ENCODE assay signal across 11 cellular contexts in genomic region chr11:14773755-14774154, GRCh38.
DNase-seq lines count a peak whose midpoint lies in the region; ATAC-seq and TF ChIP-seq lines count a peak whose summit lies in the region.
"Had no signal": no experiment of that assay in that cellular context is flagged by ENCODE, and none has a peak within 500 bp of the region (broad histone marks: within the 10 kb centered on the region; RNA-seq: fewer than 3 reads in every experiment).

No MANE protein-coding gene starts in this region.

- H3K9me3 ChIP-seq in A673 (ENCODE audit: low read depth, low read length, poor library complexity, severe bottlenecking) (no peaks in the 10 kb centered on the region), SK-N-SH (no peaks in the 10 kb centered on the region)
- H3K9me3 ChIP-seq: psoas muscle had no signal

- no peak overlapping the region for H2AFZ ChIP-seq in SK-N-SH (ENCODE audit: low read depth)
- H2AFZ ChIP-seq: PC-9 had no signal

- no peak overlapping the region for H3K27ac ChIP-seq in A673 (ENCODE audit: low read depth, low read length, poor library complexity, severe bottlenecking)
- no peak overlapping the region for H3K27ac ChIP-seq in SK-N-SH (ENCODE audit: low read depth in 2 of 2, low read length in 1 of 2)
- no peak overlapping the region for H3K27ac ChIP-seq in foreskin keratinocyte
- H3K27ac ChIP-seq: PC-9, psoas muscle had no signal

- H3F3A ChIP-seq in SK-N-SH (replicated peaks; ENCODE audit: insufficient read depth): no peaks in the 10 kb centered on the region

- TF ChIP-seq RAD21 in SK-N-SH (IDR thresholded peaks at IDR 0.05; ENCODE audit: low read length): no peak

- POLR2A ChIA-PET in A673 (lab: Charles Lee; ENCODE audit: low non-redundant PET): no interaction called here
- POLR2A ChIA-PET in SK-N-SH (lab: Yijun Ruan, JAX): no interaction called here

- no peak overlapping the region for H3K9ac ChIP-seq in SK-N-SH

- 65% methylated on average over 1 of the region's 1 CpG for WGBS in SK-N-SH (ENCODE audit: low lambda C conversion rate)

- no TSS peak for BruUV-seq in A673 (replicated peaks; lab: Mats Ljungman, UMichigan)

- CTCF ChIA-PET in A673 (lab: Charles Lee) (interaction anchor here (0.6 kb wide), 1 partner anchor 239 kb away, joined by 4 read pairs; no protein-coding TSS in a partner anchor), SK-N-SH (lab: Yijun Ruan, JAX) (interaction anchor here (1.0 to 2.2 kb wide), 2 partner anchors 9 to 16 kb away, joined by 3 to 6 read pairs; no protein-coding TSS in a partner anchor)

- H3K4me3 ChIP-seq in A673 (ENCODE audit: low read depth, low read length, poor library complexity, severe bottlenecking) (no peak overlapping the region), GM12864 (ENCODE audit: low read depth, low read length) (no peak overlapping the region), SK-N-SH (ENCODE audit: low read depth in 2 of 2, low read length in 1 of 2) (no peak overlapping the region)
- H3K4me3 ChIP-seq: PC-9, psoas muscle had no signal

- H3K27me3 ChIP-seq in A673 (replicated peaks; ENCODE audit: insufficient read depth, low read depth, low read length, poor library complexity): no peaks in the 10 kb centered on the region
- H3K27me3 ChIP-seq in SK-N-SH (ENCODE audit: insufficient read depth): no peaks in the 10 kb centered on the region
- H3K27me3 ChIP-seq in foreskin keratinocyte: peaks cover 6% of the 10 kb centered on the region

- H3K36me3 ChIP-seq in A673 (ENCODE audit: insufficient read depth, low read length, poor library complexity, severe bottlenecking) (no peaks in the 10 kb centered on the region), SK-N-SH (replicated peaks in 1 of 2; ENCODE audit: control insufficient read depth in 1 of 2, insufficient read depth in 2 of 2, low read length in 1 of 2) (no peaks in the 10 kb centered on the region)

- peak; percentile 26 for ATAC-seq in foreskin keratinocyte
- no peak for ATAC-seq in GM18868 (IDR thresholded peaks at IDR 0.05; ENCODE audit: unreplicated experiment)
- ATAC-seq in HG02852 (IDR thresholded peaks at IDR 0.05; ENCODE audit: unreplicated experiment): no peak
- ATAC-seq: psoas muscle had no signal

- no peak for TF ChIP-seq EP300 in SK-N-SH (IDR thresholded peaks at IDR 0.05; ENCODE audit: borderline replicate concordance in 1 of 2, low read depth in 1 of 2, low read length in 1 of 2)

- TF ChIP-seq CTCF in A673 (conservative IDR thresholded peaks at IDR 0.05; ENCODE audit: low read depth, low read length) (peak; percentile 52), GM12864 (IDR thresholded peaks at IDR 0.05; ENCODE audit: low read depth, low read length, missing control alignments) (peak; percentile 8), SK-N-SH (IDR thresholded peaks at IDR 0.05) (peak; percentile 31; the same call in 1 of the 2 replicates), foreskin keratinocyte (conservative IDR thresholded peaks at IDR 0.05) (peak; percentile 36)

- no peaks in the 10 kb centered on the region for H4K20me1 ChIP-seq in SK-N-SH (ENCODE audit: insufficient read depth)

- no peaks in the 10 kb centered on the region for H3K9me2 ChIP-seq in SK-N-SH

- H3K4me2 ChIP-seq in SK-N-SH: no peak overlapping the region
- H3K4me2 ChIP-seq: PC-9 had no signal

- no peaks in the 10 kb centered on the region for H3K79me2 ChIP-seq in SK-N-SH (ENCODE audit: insufficient read depth)

- intact Hi-C loops in A673 (cut with micrococcal nuclease; ENCODE audit: unreplicated experiment): loop anchor here (10.0 kb wide), 1 partner anchor 129 kb away; the partner anchor contains the start of gene PDE3B

- no peaks in the 10 kb centered on the region for H3K4me1 ChIP-seq in A673 (ENCODE audit: insufficient read depth, low read length, poor library complexity, severe bottlenecking)
- peaks cover 0 to 3% of the 10 kb centered on the region in 2 experiments; a peak in 1 of 4 replicates for H3K4me1 ChIP-seq in SK-N-SH (ENCODE audit: control insufficient read depth in 1 of 2, insufficient read depth in 2 of 2, low read depth in 1 of 2, low read length in 1 of 2)
- no peaks in the 10 kb centered on the region for H3K4me1 ChIP-seq in foreskin keratinocyte
- H3K4me1 ChIP-seq: psoas muscle had no signal

- DNase-seq in A673 (ENCODE audit: low spot score): peak; percentile 58
- DNase-seq in GM12864 (ENCODE audit: low read depth): no peak
- DNase-seq in SK-N-SH: no peak
- no peak for DNase-seq in foreskin keratinocyte
- no peak for DNase-seq in NCI-H524 treated with DMSO at 0.1 percent for 48 hours (lab: John Stamatoyannopoulos, UW)
- DNase-seq in NCI-H187 treated with DMSO at 0.1 percent for 48 hours (lab: John Stamatoyannopoulos, UW): no peak
- DNase-seq: activated CD4-positive, alpha-beta T cell treated with anti-CD3 and anti-CD28 coated beads, Interleukin-2, amount 10 ng/mL, durations not matched to agents 7 days and 5 days; PC-9; psoas muscle had no signal

TF ChIP-seq in SK-N-SH, 30 proteins besides CTCF, POLR2A, EP300 and RAD21:
- TF ChIP-seq EZH2phosphoT487 (IDR thresholded peaks at IDR 0.05; ENCODE audit: borderline replicate concordance, low read depth) (no peak), TEAD4 (IDR thresholded peaks at IDR 0.05; ENCODE audit: borderline replicate concordance, insufficient read depth) (no peak), MXI1 (IDR thresholded peaks at IDR 0.05; ENCODE audit: low read depth, low read length) (no peak), TAF1 (IDR thresholded peaks at IDR 0.05; ENCODE audit: borderline replicate concordance, low read depth, low read length) (no peak), RCOR1 (IDR thresholded peaks at IDR 0.05; ENCODE audit: low read length) (no peak), SIN3A (IDR thresholded peaks at IDR 0.05; ENCODE audit: borderline replicate concordance, low read depth, low read length) (no peak), SMC3 (IDR thresholded peaks at IDR 0.05; ENCODE audit: low read depth, low read length) (no peak), RFX5 (IDR thresholded peaks at IDR 0.05; ENCODE audit: low read length) (no peak), CHD2 (IDR thresholded peaks at IDR 0.05; ENCODE audit: low read length, partially characterized antibody) (no peak), TCF12 (IDR thresholded peaks at IDR 0.05) (no peak), RXRA (IDR thresholded peaks at IDR 0.05; ENCODE audit: borderline replicate concordance, low read depth) (no peak), FOXM1 (IDR thresholded peaks at IDR 0.05; ENCODE audit: low read depth) (no peak), JUND (IDR thresholded peaks at IDR 0.05) (no peak), MEF2A (IDR thresholded peaks at IDR 0.05; ENCODE audit: borderline replicate concordance, low read depth) (no peak)
- TF ChIP-seq, protein P1, sequence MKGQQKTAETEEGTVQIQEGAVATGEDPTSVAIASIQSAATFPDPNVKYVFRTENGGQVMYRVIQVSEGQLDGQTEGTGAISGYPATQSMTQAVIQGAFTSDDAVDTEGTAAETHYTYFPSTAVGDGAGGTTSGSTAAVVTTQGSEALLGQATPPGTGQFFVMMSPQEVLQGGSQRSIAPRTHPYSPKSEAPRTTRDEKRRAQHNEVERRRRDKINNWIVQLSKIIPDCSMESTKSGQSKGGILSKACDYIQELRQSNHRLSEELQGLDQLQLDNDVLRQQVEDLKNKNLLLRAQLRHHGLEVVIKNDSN (IDR thresholded peaks at IDR 0.05; ENCODE audit: borderline replicate concordance, low read depth): no peak
- TF ChIP-seq, protein P2, sequence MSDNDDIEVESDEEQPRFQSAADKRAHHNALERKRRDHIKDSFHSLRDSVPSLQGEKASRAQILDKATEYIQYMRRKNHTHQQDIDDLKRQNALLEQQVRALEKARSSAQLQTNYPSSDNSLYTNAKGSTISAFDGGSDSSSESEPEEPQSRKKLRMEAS (IDR thresholded peaks at IDR 0.05; ENCODE audit: low read depth): no peak
- TF ChIP-seq, protein P3, sequence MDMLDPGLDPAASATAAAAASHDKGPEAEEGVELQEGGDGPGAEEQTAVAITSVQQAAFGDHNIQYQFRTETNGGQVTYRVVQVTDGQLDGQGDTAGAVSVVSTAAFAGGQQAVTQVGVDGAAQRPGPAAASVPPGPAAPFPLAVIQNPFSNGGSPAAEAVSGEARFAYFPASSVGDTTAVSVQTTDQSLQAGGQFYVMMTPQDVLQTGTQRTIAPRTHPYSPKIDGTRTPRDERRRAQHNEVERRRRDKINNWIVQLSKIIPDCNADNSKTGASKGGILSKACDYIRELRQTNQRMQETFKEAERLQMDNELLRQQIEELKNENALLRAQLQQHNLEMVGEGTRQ (IDR thresholded peaks at IDR 0.05; ENCODE audit: borderline replicate concordance, low read depth, low read length): no peak
